Comparison of ENCODE assay signal across 28 cellular contexts in genomic region chr2:168702579-168702978, GRCh38.
"Had no signal": no experiment of that assay in that cellular context is flagged by ENCODE, and none has a peak within 500 bp of the region (broad histone marks: within the 10 kb centered on the region; RNA-seq: fewer than 3 reads in every experiment).

No MANE protein-coding gene starts in this region.

- H3K27ac ChIP-seq: neural progenitor cell, ovary, parathyroid adenoma, psoas muscle, skin epidermis, spleen, suprapubic skin, testis, tibial artery, vagina had no signal

- ATAC-seq: natural killer cell; psoas muscle; right cardiac atrium; sciatic nerve; stimulated activated memory B cell treated with anti-CD40 and anti-IgM and Interleukin-4, amounts not matched to agents 10 μg/mL and 1 μg/mL and 100 μg/mL, for 72 hours; stimulated activated naive CD8-positive, alpha-beta T cell treated with anti-CD3 and anti-CD28 coated beads, Interleukin-15, amount 100 ng/mL, for 72 hours; stimulated activated naive CD8-positive, alpha-beta T cell treated with anti-CD3 and anti-CD28 coated beads, Interleukin-15, Interleukin-2, amounts not matched to agents 100 U/mL and 50 U/mL, for 24 hours had no signal

- H3K4me2 ChIP-seq: neural progenitor cell, smooth muscle cell had no signal

- H3K4me1 ChIP-seq: neural progenitor cell, parathyroid adenoma, psoas muscle had no signal

- H2AFZ ChIP-seq: neural progenitor cell, parathyroid adenoma had no signal

- H3K4me3 ChIP-seq: neural progenitor cell, ovary, psoas muscle, skin epidermis, smooth muscle cell, spleen, suprapubic skin, testis, tibial artery, transverse colon, vagina had no signal

- H3K79me2 ChIP-seq: parathyroid adenoma had no signal

- H3K27me3 ChIP-seq: neural progenitor cell, ovary, spleen, suprapubic skin, testis, tibial artery, transverse colon, vagina had no signal

- H3K9me3 ChIP-seq: ovary, psoas muscle, spleen, suprapubic skin, testis, tibial artery, transverse colon, vagina had no signal

- FAIRE-seq: urothelium cell line had no signal

- H3K9ac ChIP-seq: neural progenitor cell, parathyroid adenoma had no signal

- H3K36me3 ChIP-seq: neural progenitor cell, ovary, suprapubic skin, tibial artery, transverse colon, vagina had no signal

- DNase-seq: natural killer cell; occipital lobe; ovary; posterior cingulate gyrus; psoas muscle; right cardiac atrium; spleen; stimulated activated CD4-positive, alpha-beta T cell treated with anti-CD3 and anti-CD28 coated beads, Interleukin-12 subunit alpha, Interleukin-12 subunit beta, amount 100 ng/mL, for 4 hours; stimulated activated CD4-positive, alpha-beta T cell treated with anti-CD3 and anti-CD28 coated beads, Interleukin-1b, Interleukin-23, amount 100 ng/mL, for 48 hours; stimulated activated CD4-positive, alpha-beta T cell treated with anti-CD3 and anti-CD28 coated beads, Interleukin-4, amount 100 ng/mL, for 1 hour; stimulated activated CD4-positive, alpha-beta T cell treated with anti-CD3 and anti-CD28 coated beads, Interleukin-4, amount 100 ng/mL, for 4 hours; stimulated activated CD8-positive, alpha-beta memory T cell treated with anti-CD3 and anti-CD28 coated beads, Interleukin-4, amount 100 ng/mL, for 48 hours; stimulated activated naive CD4-positive, alpha-beta T cell; stimulated activated naive CD8-positive, alpha-beta T cell treated with anti-CD3 and anti-CD28 coated beads, Interleukin-15, amount 100 ng/mL, for 72 hours; stimulated activated naive CD8-positive, alpha-beta T cell treated with anti-CD3 and anti-CD28 coated beads, Interleukin-15, Interleukin-2, amounts not matched to agents 100 U/mL and 50 U/mL, for 24 hours; substantia nigra; testis; tibial artery; transverse colon had no signal
